In the genomic region with DNA sequence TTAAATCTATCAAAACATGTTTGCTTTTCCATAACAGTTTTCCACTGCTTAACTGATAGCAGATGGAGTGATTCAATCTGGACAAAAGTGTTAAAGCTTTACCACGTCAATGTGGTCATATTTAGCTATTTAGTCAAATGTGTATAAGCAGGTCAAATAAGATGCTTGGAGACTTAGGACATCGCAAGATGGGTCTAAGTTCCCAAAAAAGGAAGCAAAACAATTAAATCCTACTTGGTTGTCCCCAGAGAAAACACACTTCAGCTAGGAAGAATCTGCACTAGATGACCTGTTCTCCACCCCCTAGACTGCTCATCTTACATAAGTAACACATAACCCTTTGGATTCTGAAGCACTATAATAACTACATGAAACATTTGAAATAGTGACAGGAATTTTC, we compare ENCODE assay signal across 1 cellular context.
TF ChIP-seq lines count a peak whose summit lies in the region.

No MANE protein-coding gene starts in this region.

TF ChIP-seq in GM23338, 12 proteins besides CTCF, POLR2A, EP300 and RAD21 (continued from another document):
- TF ChIP-seq JUNB (IDR thresholded peaks at IDR 0.05; ENCODE audit: unreplicated experiment), result no peak
- TF ChIP-seq POLR2AphosphoS5 (IDR thresholded peaks at IDR 0.05; ENCODE audit: low read depth), result no peak
- TF ChIP-seq ZNF331 (CRISPR knock-in tag; IDR thresholded peaks at IDR 0.05; ENCODE audit: low read depth), result no peak
- TF ChIP-seq, protein P1, sequence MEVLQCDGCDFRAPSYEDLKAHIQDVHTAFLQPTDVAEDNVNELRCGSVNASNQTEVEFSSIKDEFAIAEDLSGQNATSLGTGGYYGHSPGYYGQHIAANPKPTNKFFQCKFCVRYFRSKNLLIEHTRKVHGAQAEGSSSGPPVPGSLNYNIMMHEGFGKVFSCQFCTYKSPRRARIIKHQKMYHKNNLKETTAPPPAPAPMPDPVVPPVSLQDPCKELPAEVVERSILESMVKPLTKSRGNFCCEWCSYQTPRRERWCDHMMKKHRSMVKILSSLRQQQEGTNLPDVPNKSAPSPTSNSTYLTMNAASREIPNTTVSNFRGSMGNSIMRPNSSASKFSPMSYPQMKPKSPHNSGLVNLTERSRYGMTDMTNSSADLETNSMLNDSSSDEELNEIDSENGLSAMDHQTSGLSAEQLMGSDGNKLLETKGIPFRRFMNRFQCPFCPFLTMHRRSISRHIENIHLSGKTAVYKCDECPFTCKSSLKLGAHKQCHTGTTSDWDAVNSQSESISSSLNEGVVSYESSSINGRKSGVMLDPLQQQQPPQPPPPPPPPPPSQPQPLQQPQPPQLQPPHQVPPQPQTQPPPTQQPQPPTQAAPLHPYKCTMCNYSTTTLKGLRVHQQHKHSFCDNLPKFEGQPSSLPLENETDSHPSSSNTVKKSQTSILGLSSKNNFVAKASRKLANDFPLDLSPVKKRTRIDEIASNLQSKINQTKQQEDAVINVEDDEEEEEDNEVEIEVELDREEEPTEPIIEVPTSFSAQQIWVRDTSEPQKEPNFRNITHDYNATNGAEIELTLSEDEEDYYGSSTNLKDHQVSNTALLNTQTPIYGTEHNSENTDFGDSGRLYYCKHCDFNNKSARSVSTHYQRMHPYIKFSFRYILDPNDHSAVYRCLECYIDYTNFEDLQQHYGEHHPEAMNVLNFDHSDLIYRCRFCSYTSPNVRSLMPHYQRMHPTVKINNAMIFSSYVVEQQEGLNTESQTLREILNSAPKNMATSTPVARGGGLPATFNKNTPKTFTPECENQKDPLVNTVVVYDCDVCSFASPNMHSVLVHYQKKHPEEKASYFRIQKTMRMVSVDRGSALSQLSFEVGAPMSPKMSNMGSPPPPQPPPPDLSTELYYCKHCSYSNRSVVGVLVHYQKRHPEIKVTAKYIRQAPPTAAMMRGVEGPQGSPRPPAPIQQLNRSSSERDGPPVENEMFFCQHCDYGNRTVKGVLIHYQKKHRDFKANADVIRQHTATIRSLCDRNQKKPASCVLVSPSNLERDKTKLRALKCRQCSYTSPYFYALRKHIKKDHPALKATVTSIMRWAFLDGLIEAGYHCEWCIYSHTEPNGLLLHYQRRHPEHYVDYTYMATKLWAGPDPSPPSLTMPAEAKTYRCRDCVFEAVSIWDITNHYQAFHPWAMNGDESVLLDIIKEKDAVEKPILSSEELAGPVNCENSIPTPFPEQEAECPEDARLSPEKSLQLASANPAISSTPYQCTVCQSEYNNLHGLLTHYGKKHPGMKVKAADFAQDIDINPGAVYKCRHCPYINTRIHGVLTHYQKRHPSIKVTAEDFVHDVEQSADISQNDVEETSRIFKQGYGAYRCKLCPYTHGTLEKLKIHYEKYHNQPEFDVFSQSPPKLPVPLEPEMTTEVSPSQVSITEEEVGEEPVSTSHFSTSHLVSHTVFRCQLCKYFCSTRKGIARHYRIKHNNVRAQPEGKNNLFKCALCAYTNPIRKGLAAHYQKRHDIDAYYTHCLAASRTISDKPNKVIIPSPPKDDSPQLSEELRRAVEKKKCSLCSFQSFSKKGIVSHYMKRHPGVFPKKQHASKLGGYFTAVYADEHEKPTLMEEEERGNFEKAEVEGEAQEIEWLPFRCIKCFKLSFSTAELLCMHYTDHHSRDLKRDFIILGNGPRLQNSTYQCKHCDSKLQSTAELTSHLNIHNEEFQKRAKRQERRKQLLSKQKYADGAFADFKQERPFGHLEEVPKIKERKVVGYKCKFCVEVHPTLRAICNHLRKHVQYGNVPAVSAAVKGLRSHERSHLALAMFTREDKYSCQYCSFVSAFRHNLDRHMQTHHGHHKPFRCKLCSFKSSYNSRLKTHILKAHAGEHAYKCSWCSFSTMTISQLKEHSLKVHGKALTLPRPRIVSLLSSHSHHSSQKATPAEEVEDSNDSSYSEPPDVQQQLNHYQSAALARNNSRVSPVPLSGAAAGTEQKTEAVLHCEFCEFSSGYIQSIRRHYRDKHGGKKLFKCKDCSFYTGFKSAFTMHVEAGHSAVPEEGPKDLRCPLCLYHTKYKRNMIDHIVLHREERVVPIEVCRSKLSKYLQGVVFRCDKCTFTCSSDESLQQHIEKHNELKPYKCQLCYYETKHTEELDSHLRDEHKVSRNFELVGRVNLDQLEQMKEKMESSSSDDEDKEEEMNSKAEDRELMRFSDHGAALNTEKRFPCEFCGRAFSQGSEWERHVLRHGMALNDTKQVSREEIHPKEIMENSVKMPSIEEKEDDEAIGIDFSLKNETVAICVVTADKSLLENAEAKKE (CRISPR knock-in tag; IDR thresholded peaks at IDR 0.05), result no peak
- TF ChIP-seq ZNF114 (CRISPR knock-in tag; IDR thresholded peaks at IDR 0.05), result no peak
- no peak for TF ChIP-seq EZH2 (IDR thresholded peaks at IDR 0.05; ENCODE audit: low read depth, unreplicated experiment)
